ENCODE assay signal across 8 cellular contexts in genomic region chr1:1615256-1616044, GRCh38. TPM values are rescaled to one million over a fixed set of nuclear protein-coding genes. Genes with fewer than 3 reads are reported as not detected.
A peak's percentile ranks its signal among the peaks of the same experiment; 100 is the strongest.
DNase-seq lines count a peak whose midpoint lies in the region; ATAC-seq and TF ChIP-seq lines count a peak whose summit lies in the region.

Gene MIB2 (plus strand): TSS chr1:1615500. CDS start chr1:1623453, 7,953 bp downstream.

- DNase-seq in DMS 273 (lab: John Stamatoyannopoulos, UW; ENCODE audit: unreplicated experiment) (peak; percentile 99), HuH-7 (ENCODE audit: low spot score) (peak; percentile 99), OCI-LY7 (ENCODE audit: low spot score) (peak; percentile 99), activated T-cell treated with anti-CD3 and anti-CD28 coated beads for 1 hour (ENCODE audit: low read depth) (peak; percentile 96), epidermal melanocyte (ENCODE audit: insufficient read length, low spot score) (peak; percentile 100), middle frontal gyrus (ENCODE audit: extremely low spot score, low spot score) (peak; percentile 97)
- peak; percentile 94 to 98 for DNase-seq in stimulated activated CD8-positive, alpha-beta memory T cell treated with anti-CD3 and anti-CD28 coated beads, Interleukin-2, amount 100 ng/mL, for 48 hours (ENCODE audit: low read depth in 2 of 2)

- peak within 1 kb of the TSS; percentile 95 for H3K4me2 ChIP-seq in OCI-LY7 (ENCODE audit: low read length)

- H3K4me1 ChIP-seq in OCI-LY7 (ENCODE audit: insufficient read depth, low read length, poor library complexity, severe bottlenecking) = peaks cover 26% of the 10 kb centered on the region

- H2AFZ ChIP-seq in OCI-LY7 (ENCODE audit: low read length) = peak within 1 kb of the TSS; percentile 53; the same call in 1 of the 2 replicates

- no peaks in the 10 kb centered on the region for H3K36me3 ChIP-seq in OCI-LY7 (ENCODE audit: insufficient read depth, low read length)

- no peaks in the 10 kb centered on the region for H4K20me1 ChIP-seq in OCI-LY7 (ENCODE audit: insufficient read depth, low read length)

- H3K79me2 ChIP-seq in OCI-LY7 (ENCODE audit: insufficient read depth, low read depth, low read length) = peaks cover 14% of the 10 kb centered on the region; the same call in 1 of the 2 replicates

- peak within 1 kb of the TSS; percentile 87 for H3K27ac ChIP-seq in OCI-LY7 (ENCODE audit: low read depth, low read length, poor library complexity, severe bottlenecking)

- intact Hi-C loops in OCI-LY7 (cut with micrococcal nuclease; ENCODE audit: unreplicated experiment) = loop anchor here (1.0 to 5.0 kb wide), 2 partner anchors 8 to 43 kb away; partner anchors contain the start of gene SSU72

- H3K9me3 ChIP-seq in OCI-LY7 (ENCODE audit: low read length) = no peaks in the 10 kb centered on the region

- TF ChIP-seq CTCF in OCI-LY7 (conservative IDR thresholded peaks at IDR 0.05; ENCODE audit: low read length) = no peak

- CTCF ChIA-PET in OCI-LY7 (lab: Charles Lee; ENCODE audit: unreplicated experiment) = no interaction called here

- peak within 1 kb of the TSS; percentile 85 for H3K4me3 ChIP-seq in OCI-LY7 (ENCODE audit: low read depth, low read length, poor library complexity, severe bottlenecking)

- BruUV-seq in OCI-LY7 (replicated peaks; lab: Mats Ljungman, UMichigan) = no TSS peak

- POLR2A ChIA-PET in OCI-LY7 (lab: Charles Lee) = interaction anchor here (0.6 to 1.9 kb wide), 4 partner anchors 11 to 299 kb away, joined by 3 to 4 read pairs (median 3); no protein-coding TSS in a partner anchor

- ATAC-seq in GM21515 (IDR thresholded peaks at IDR 0.05; ENCODE audit: unreplicated experiment) = peak; percentile 78

- H3K9me2 ChIP-seq in OCI-LY7 (ENCODE audit: insufficient read depth, low read length) = no peaks in the 10 kb centered on the region

RNA-seq across cellular contexts. Expression of gene MIB2, which starts in this region (rescaled TPM):
- total RNA-seq in OCI-LY7 (2014; rRNA removed; shearing (Covaris generic)) = 46.4 and 64.9 TPM in 2 replicates
- total RNA-seq in OCI-LY7 (2022) = 54.0 and 55.3 TPM in 2 replicates

Comparison
In these comparisons a context has a peak if more than half of its experiments do, and no peak if none do; other contexts are left out.
1. Peak in every context shown above with its lines: DNase-seq, ATAC-seq, H3K4me3 ChIP-seq and H3K27ac ChIP-seq.